1 cellular context compared by ENCODE assay signal in genomic region chr20:31710423-31711250, GRCh38.
TF ChIP-seq lines count a peak whose summit lies in the region.

No MANE protein-coding gene starts in this region.

TF ChIP-seq in GM12878, 131 proteins besides CTCF, POLR2A, EP300 and RAD21 (continued from another document):
- no peak for TF ChIP-seq ZNF687 (IDR thresholded peaks at IDR 0.05)
- no peak for TF ChIP-seq NKRF (conservative IDR thresholded peaks at IDR 0.05)
